1 cellular context compared by ENCODE assay signal in the genomic region with DNA sequence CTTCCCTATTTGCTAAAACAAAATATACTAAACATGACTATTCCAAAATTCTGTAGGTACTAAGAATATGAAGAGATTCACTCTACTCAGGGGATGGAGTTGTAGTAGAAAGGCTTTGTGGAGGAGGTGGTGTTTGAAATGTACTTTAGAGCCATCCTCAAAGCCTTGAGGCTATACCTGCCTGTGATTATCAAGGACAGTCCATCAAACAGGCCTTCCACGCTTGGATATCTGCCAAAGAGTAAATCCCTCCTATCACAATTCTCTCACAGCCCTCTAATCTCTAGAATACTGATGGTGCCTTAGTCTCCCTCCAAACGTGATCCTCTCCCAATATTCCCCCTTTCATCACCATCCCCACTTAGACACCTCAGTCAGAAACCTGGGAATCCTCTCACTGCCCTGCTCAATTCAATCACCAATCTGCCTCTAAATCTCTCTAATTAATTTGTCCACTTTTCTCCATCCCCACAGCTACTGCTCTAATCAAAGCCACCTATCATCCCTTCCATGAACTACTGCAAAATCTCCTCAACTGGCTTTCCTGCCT.
TF ChIP-seq lines count a peak whose summit lies in the region.

No MANE protein-coding gene starts in this region.

TF ChIP-seq in WTC11, 78 proteins besides CTCF, POLR2A, EP300 and RAD21 (continued from another document):
- TF ChIP-seq, protein P1, sequence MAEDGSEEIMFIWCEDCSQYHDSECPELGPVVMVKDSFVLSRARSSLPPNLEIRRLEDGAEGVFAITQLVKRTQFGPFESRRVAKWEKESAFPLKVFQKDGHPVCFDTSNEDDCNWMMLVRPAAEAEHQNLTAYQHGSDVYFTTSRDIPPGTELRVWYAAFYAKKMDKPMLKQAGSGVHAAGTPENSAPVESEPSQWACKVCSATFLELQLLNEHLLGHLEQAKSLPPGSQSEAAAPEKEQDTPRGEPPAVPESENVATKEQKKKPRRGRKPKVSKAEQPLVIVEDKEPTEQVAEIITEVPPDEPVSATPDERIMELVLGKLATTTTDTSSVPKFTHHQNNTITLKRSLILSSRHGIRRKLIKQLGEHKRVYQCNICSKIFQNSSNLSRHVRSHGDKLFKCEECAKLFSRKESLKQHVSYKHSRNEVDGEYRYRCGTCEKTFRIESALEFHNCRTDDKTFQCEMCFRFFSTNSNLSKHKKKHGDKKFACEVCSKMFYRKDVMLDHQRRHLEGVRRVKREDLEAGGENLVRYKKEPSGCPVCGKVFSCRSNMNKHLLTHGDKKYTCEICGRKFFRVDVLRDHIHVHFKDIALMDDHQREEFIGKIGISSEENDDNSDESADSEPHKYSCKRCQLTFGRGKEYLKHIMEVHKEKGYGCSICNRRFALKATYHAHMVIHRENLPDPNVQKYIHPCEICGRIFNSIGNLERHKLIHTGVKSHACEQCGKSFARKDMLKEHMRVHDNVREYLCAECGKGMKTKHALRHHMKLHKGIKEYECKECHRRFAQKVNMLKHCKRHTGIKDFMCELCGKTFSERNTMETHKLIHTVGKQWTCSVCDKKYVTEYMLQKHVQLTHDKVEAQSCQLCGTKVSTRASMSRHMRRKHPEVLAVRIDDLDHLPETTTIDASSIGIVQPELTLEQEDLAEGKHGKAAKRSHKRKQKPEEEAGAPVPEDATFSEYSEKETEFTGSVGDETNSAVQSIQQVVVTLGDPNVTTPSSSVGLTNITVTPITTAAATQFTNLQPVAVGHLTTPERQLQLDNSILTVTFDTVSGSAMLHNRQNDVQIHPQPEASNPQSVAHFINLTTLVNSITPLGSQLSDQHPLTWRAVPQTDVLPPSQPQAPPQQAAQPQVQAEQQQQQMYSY (CRISPR knock-in tag; IDR thresholded peaks at IDR 0.05), result no peak
- TF ChIP-seq NR2C2 (CRISPR knock-in tag; IDR thresholded peaks at IDR 0.05) (no peak), RELA (CRISPR knock-in tag; IDR thresholded peaks at IDR 0.05; ENCODE audit: borderline replicate concordance) (no peak), MXD4 (CRISPR knock-in tag; IDR thresholded peaks at IDR 0.05; ENCODE audit: borderline replicate concordance) (no peak), SP1 (CRISPR knock-in tag; conservative IDR thresholded peaks at IDR 0.05) (no peak), JAZF1 (CRISPR knock-in tag; IDR thresholded peaks at IDR 0.05) (no peak)
